23 cellular contexts compared by ENCODE assay signal in genomic region chr5:109936091-109936490, GRCh38.
A peak's percentile ranks its signal among the peaks of the same experiment; 100 is the strongest.
DNase-seq lines count a peak whose midpoint lies in the region; ATAC-seq, FAIRE-seq and TF ChIP-seq lines count a peak whose summit lies in the region.
"Had no signal": no experiment of that assay in that cellular context is flagged by ENCODE, and none has a peak within 500 bp of the region (broad histone marks: within the 10 kb centered on the region; RNA-seq: fewer than 3 reads in every experiment).

No MANE protein-coding gene starts in this region.

- no peaks in the 10 kb centered on the region for H3K9me3 ChIP-seq in GM23248 (ENCODE audit: low read depth)

- H3K27ac ChIP-seq in GM23248 = no peak overlapping the region
- H3K27ac ChIP-seq: spleen, uterus had no signal

- H3K9ac ChIP-seq in GM23248 = no peak overlapping the region

- H3K27me3 Mint-ChIP-seq in activated CD4-positive, alpha-beta T cell treated with anti-CD3 and anti-CD28 coated beads for 36 hours = peaks cover 1% of the 10 kb centered on the region
- no peaks in the 10 kb centered on the region for H3K27me3 Mint-ChIP-seq in activated CD4-positive, alpha-beta T cell treated with anti-CD3 and anti-CD28 coated beads, Interleukin-2, amount 10 ng/mL, durations not matched to agents 7 days and 5 days
- H3K27me3 Mint-ChIP-seq in T-helper 1 cell treated with Interleukin-12 subunit alpha and Interleukin-12 subunit beta and Interleukin-4 antibody, amounts not matched to agents 30 μg/mL and 1 μg/mL, for 36 hours (ENCODE audit: low read depth) = no peaks in the 10 kb centered on the region
- H3K27me3 Mint-ChIP-seq in immature natural killer cell (ENCODE audit: low read depth in 3 of 3) = peaks cover 0 to 3% (median 0%) of the 10 kb centered on the region in 3 donors

- no peak overlapping the region for H3K4me3 ChIP-seq in GM23248
- H3K4me3 ChIP-seq: spleen, uterus had no signal

- in situ Hi-C loops in GM23248 (cut with MboI) = no loop called here

- ATAC-seq in activated CD4-positive, alpha-beta T cell treated with anti-CD3 and anti-CD28 coated beads for 36 hours = peak; percentile 87
- ATAC-seq: HepG2, Panc1, T-helper 17 cell had no signal

- peaks cover 1% of the 10 kb centered on the region for H3K36me3 Mint-ChIP-seq in activated CD4-positive, alpha-beta T cell treated with anti-CD3 and anti-CD28 coated beads for 36 hours (ENCODE audit: low read depth)
- peaks cover 2% of the 10 kb centered on the region for H3K36me3 Mint-ChIP-seq in activated CD4-positive, alpha-beta T cell treated with anti-CD3 and anti-CD28 coated beads, Interleukin-2, amount 10 ng/mL, durations not matched to agents 7 days and 5 days (ENCODE audit: low read depth)
- peaks cover 2% of the 10 kb centered on the region for H3K36me3 Mint-ChIP-seq in T-helper 1 cell treated with Interleukin-12 subunit alpha and Interleukin-12 subunit beta and Interleukin-4 antibody, amounts not matched to agents 30 μg/mL and 1 μg/mL, for 36 hours (ENCODE audit: low read depth)
- H3K36me3 Mint-ChIP-seq in immature natural killer cell = no peaks in the 10 kb centered on the region

- peaks cover 2% of the 10 kb centered on the region for H3K9me3 Mint-ChIP-seq in activated CD4-positive, alpha-beta T cell treated with anti-CD3 and anti-CD28 coated beads for 36 hours (ENCODE audit: low read depth)
- H3K9me3 Mint-ChIP-seq in activated CD4-positive, alpha-beta T cell treated with anti-CD3 and anti-CD28 coated beads, Interleukin-2, amount 10 ng/mL, durations not matched to agents 7 days and 5 days = peaks cover 9% of the 10 kb centered on the region
- peaks cover 13% of the 10 kb centered on the region for H3K9me3 Mint-ChIP-seq in T-helper 1 cell treated with Interleukin-12 subunit alpha and Interleukin-12 subunit beta and Interleukin-4 antibody, amounts not matched to agents 30 μg/mL and 1 μg/mL, for 36 hours
- peaks cover 0 to 6% (median 0%) of the 10 kb centered on the region in 6 donors for H3K9me3 Mint-ChIP-seq in immature natural killer cell

- intact Hi-C loops in activated CD4-positive, alpha-beta T cell treated with anti-CD3 and anti-CD28 coated beads for 36 hours (cut with DNase I, micrococcal nuclease) = loop anchor here (2.0 to 10.0 kb wide), 4 partner anchors 79 to 244 kb away; no protein-coding TSS in a partner anchor

- no peaks in the 10 kb centered on the region for H3K36me3 ChIP-seq in GM23248 (ENCODE audit: low read depth)
- H3K36me3 ChIP-seq: spleen, uterus had no signal

- peaks cover 29% of the 10 kb centered on the region for H3K4me1 Mint-ChIP-seq in activated CD4-positive, alpha-beta T cell treated with anti-CD3 and anti-CD28 coated beads for 36 hours
- peaks cover 19% of the 10 kb centered on the region for H3K4me1 Mint-ChIP-seq in activated CD4-positive, alpha-beta T cell treated with anti-CD3 and anti-CD28 coated beads, Interleukin-2, amount 10 ng/mL, durations not matched to agents 7 days and 5 days
- peaks cover 20% of the 10 kb centered on the region for H3K4me1 Mint-ChIP-seq in T-helper 1 cell treated with Interleukin-12 subunit alpha and Interleukin-12 subunit beta and Interleukin-4 antibody, amounts not matched to agents 30 μg/mL and 1 μg/mL, for 36 hours (ENCODE audit: low read depth)
- H3K4me1 Mint-ChIP-seq in immature natural killer cell = no peaks in the 10 kb centered on the region
- H3K4me1 Mint-ChIP-seq: B cell had no signal

- no peaks in the 10 kb centered on the region for H3K79me2 ChIP-seq in GM23248 (ENCODE audit: insufficient read depth)

- DNase-seq in activated CD4-positive, alpha-beta T cell treated with anti-CD3 and anti-CD28 coated beads for 36 hours = peak; percentile 24
- no peak for DNase-seq in activated CD4-positive, alpha-beta T cell treated with anti-CD3 and anti-CD28 coated beads, Interleukin-2, amount 10 ng/mL, durations not matched to agents 7 days and 5 days
- peak; percentile 4 for DNase-seq in GM23248
- DNase-seq in foreskin melanocyte = peak; percentile 12
- no peak for DNase-seq in GM19239 (ENCODE audit: insufficient read length, low spot score)
- no peak for DNase-seq in GM10266 (ENCODE audit: extremely low spot score)
- no peak for DNase-seq in immature natural killer cell
- DNase-seq: amniotic stem cell; dermis blood vessel endothelial cell; NCI-H2171 treated with DMSO at 0.1 percent for 48 hours; NCI-H748 treated with DMSO at 0.1 percent for 48 hours; nucleus accumbens; retina; spleen; stimulated activated CD8-positive, alpha-beta memory T cell treated with anti-CD3 and anti-CD28 coated beads, Interleukin-4, amount 100 ng/mL, for 48 hours; T-helper 17 cell; uterus had no signal

- CTCF ChIA-PET in activated CD4-positive, alpha-beta T cell treated with anti-CD3 and anti-CD28 coated beads for 36 hours (lab: Charles Lee) = interaction anchor here (0.9 to 1.9 kb wide), 3 partner anchors 11 to 151 kb away, joined by 3 to 7 read pairs (median 3); no protein-coding TSS in a partner anchor
- CTCF ChIA-PET in activated CD4-positive, alpha-beta T cell treated with anti-CD3 and anti-CD28 coated beads, Interleukin-2, amount 10 ng/mL, durations not matched to agents 7 days and 5 days (lab: Charles Lee) = interaction anchor here (1.0 to 1.1 kb wide), 2 partner anchors 9 to 29 kb away, joined by 3 to 4 read pairs; no protein-coding TSS in a partner anchor

- H2AFZ ChIP-seq in GM23248 = no peak overlapping the region

- no peaks in the 10 kb centered on the region for H3F3A ChIP-seq in GM23248 (ENCODE audit: insufficient read depth)

- no peaks in the 10 kb centered on the region for H4K20me1 ChIP-seq in GM23248 (ENCODE audit: insufficient read depth)

- POLR2A ChIA-PET in activated CD4-positive, alpha-beta T cell treated with anti-CD3 and anti-CD28 coated beads for 36 hours (lab: Charles Lee) = interaction anchor here (0.6 to 1.4 kb wide), 3 partner anchors 10 to 163 kb away, joined by 3 read pairs; no protein-coding TSS in a partner anchor
- POLR2A ChIA-PET in activated CD4-positive, alpha-beta T cell treated with anti-CD3 and anti-CD28 coated beads, Interleukin-2, amount 10 ng/mL, durations not matched to agents 7 days and 5 days (lab: Charles Lee) = no interaction called here

- H3K4me2 ChIP-seq in GM23248 (ENCODE audit: unreplicated experiment) = no peak overlapping the region

- no peaks in the 10 kb centered on the region for H3K9me2 ChIP-seq in GM23248 (ENCODE audit: insufficient read depth)

- H3K27ac Mint-ChIP-seq in activated CD4-positive, alpha-beta T cell treated with anti-CD3 and anti-CD28 coated beads for 36 hours = peak overlapping the region; percentile 72
- no peak overlapping the region for H3K27ac Mint-ChIP-seq in activated CD4-positive, alpha-beta T cell treated with anti-CD3 and anti-CD28 coated beads, Interleukin-2, amount 10 ng/mL, durations not matched to agents 7 days and 5 days
- H3K27ac Mint-ChIP-seq in T-helper 1 cell treated with Interleukin-12 subunit alpha and Interleukin-12 subunit beta and Interleukin-4 antibody, amounts not matched to agents 30 μg/mL and 1 μg/mL, for 36 hours = peak overlapping the region; percentile 17
- H3K27ac Mint-ChIP-seq in immature natural killer cell = no peak overlapping the region
- H3K27ac Mint-ChIP-seq: B cell, T-helper 17 cell had no signal

- FAIRE-seq in GM19239 (lab: Jason Lieb, UNC) = no peak
- FAIRE-seq: A204.1, HepG2, islet of Langerhans had no signal

- no peak overlapping the region for H3K4me3 Mint-ChIP-seq in activated CD4-positive, alpha-beta T cell treated with anti-CD3 and anti-CD28 coated beads for 36 hours
- no peak overlapping the region for H3K4me3 Mint-ChIP-seq in activated CD4-positive, alpha-beta T cell treated with anti-CD3 and anti-CD28 coated beads, Interleukin-2, amount 10 ng/mL, durations not matched to agents 7 days and 5 days
- H3K4me3 Mint-ChIP-seq in T-helper 1 cell treated with Interleukin-12 subunit alpha and Interleukin-12 subunit beta and Interleukin-4 antibody, amounts not matched to agents 30 μg/mL and 1 μg/mL, for 36 hours = peak overlapping the region; percentile 0
- no peak overlapping the region for H3K4me3 Mint-ChIP-seq in immature natural killer cell
- H3K4me3 Mint-ChIP-seq: B cell, T-helper 17 cell had no signal

- 0 out of 2 replicates have a peak, but pooled peaks cover 6% of the 10 kb centered on the region for H3K4me1 ChIP-seq in GM23248 (ENCODE audit: insufficient read depth)
- H3K4me1 ChIP-seq: spleen, uterus had no signal

- H3K27me3 ChIP-seq in GM23248 (replicated peaks; ENCODE audit: insufficient read depth) = no peaks in the 10 kb centered on the region
- H3K27me3 ChIP-seq: uterus had no signal

- TF ChIP-seq CTCF in GM10266 (IDR thresholded peaks at IDR 0.05; ENCODE audit: control insufficient read depth, insufficient read depth, low read depth, missing control alignments) = no peak

Comparison
In these comparisons a context has a peak if more than half of its experiments do, and no peak if none do; other contexts are left out.
1. DNase-seq: peak in activated CD4-positive, alpha-beta T cell treated with anti-CD3 and anti-CD28 coated beads for 36 hours (single experiment), GM23248 (single experiment) and foreskin melanocyte (single experiment); none in activated CD4-positive, alpha-beta T cell treated with anti-CD3 and anti-CD28 coated beads, Interleukin-2, amount 10 ng/mL, durations not matched to agents 7 days and 5 days (single experiment), GM19239 (single experiment), GM10266 (single experiment) and immature natural killer cell (0 of 3).
2. H3K27ac Mint-ChIP-seq: peak in activated CD4-positive, alpha-beta T cell treated with anti-CD3 and anti-CD28 coated beads for 36 hours (single experiment) and T-helper 1 cell treated with Interleukin-12 subunit alpha and Interleukin-12 subunit beta and Interleukin-4 antibody, amounts not matched to agents 30 μg/mL and 1 μg/mL, for 36 hours (single experiment); none in activated CD4-positive, alpha-beta T cell treated with anti-CD3 and anti-CD28 coated beads, Interleukin-2, amount 10 ng/mL, durations not matched to agents 7 days and 5 days (single experiment) and immature natural killer cell (0 of 6).